Comparison of ENCODE assay signal across 19 cellular contexts in the genomic region with DNA sequence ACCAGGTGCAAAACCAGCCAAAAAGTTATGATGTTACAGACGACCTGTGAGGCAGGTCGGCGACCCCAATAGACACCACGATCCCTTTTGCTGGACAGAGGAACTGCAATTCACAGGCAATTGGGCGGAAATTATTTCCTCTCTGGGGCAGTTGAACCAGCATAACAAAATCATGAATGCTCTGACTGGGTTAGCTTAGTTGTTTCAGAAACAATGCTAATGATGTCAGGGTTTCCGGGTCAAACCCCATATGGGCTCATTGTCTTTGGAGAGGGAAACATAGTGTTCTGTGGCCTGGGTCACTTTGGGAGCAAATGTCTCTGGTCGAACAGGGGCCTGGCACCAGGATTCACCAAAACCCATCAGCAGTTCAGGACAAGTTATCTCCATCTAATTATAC.
DNase-seq lines count a peak whose midpoint lies in the region; ATAC-seq and TF ChIP-seq lines count a peak whose summit lies in the region.
"Had no signal": no experiment of that assay in that cellular context is flagged by ENCODE, and none has a peak within 500 bp of the region (broad histone marks: within the 10 kb centered on the region; RNA-seq: fewer than 3 reads in every experiment).

No MANE protein-coding gene starts in this region.

- H3K4me1 Mint-ChIP-seq in GM23338 (peaks cover 7% of the 10 kb centered on the region), nephron progenitor cell (peaks cover 47% of the 10 kb centered on the region)
- H3K4me1 Mint-ChIP-seq: CD4-positive, CD25-positive, alpha-beta regulatory T cell had no signal

- H4K20me1 ChIP-seq in GM23338 (replicated peaks; ENCODE audit: insufficient read depth), result no peaks in the 10 kb centered on the region
- H4K20me1 ChIP-seq: BLaER1 had no signal

- no peaks in the 10 kb centered on the region; the same call in 2 of the 3 replicates for H3K9me3 Mint-ChIP-seq in GM23338
- peaks cover 10% of the 10 kb centered on the region for H3K9me3 Mint-ChIP-seq in nephron progenitor cell
- H3K9me3 Mint-ChIP-seq: CD4-positive, CD25-positive, alpha-beta regulatory T cell; CD8-positive, alpha-beta T cell had no signal

- no peaks in the 10 kb centered on the region for H3K27me3 ChIP-seq in GM23338 (ENCODE audit: insufficient read depth)
- H3K27me3 ChIP-seq: BLaER1 had no signal

- H3K79me2 ChIP-seq in GM23338 (replicated peaks; ENCODE audit: insufficient read depth), result no peaks in the 10 kb centered on the region

- H3K27me3 Mint-ChIP-seq in GM23338 (ENCODE audit: insufficient read depth, low read depth, poor library complexity) (peaks cover 7% of the 10 kb centered on the region), nephron progenitor cell (ENCODE audit: low read depth, poor library complexity) (no peaks in the 10 kb centered on the region)
- H3K27me3 Mint-ChIP-seq: CD4-positive, CD25-positive, alpha-beta regulatory T cell had no signal

- H3K4me3 Mint-ChIP-seq in GM23338, result no peak overlapping the region
- H3K4me3 Mint-ChIP-seq in nephron progenitor cell, result no peak overlapping the region
- H3K4me3 Mint-ChIP-seq: CD4-positive, CD25-positive, alpha-beta regulatory T cell; CD8-positive, alpha-beta T cell had no signal

- H2AFZ ChIP-seq in GM23338, result peak overlapping the region; percentile 40

- TF ChIP-seq CTCF in GM23338 (conservative IDR thresholded peaks at IDR 0.05; ENCODE audit: low read depth in 2 of 2), result no peak
- TF ChIP-seq CTCF in nephron progenitor cell (IDR thresholded peaks at IDR 0.05), result no peak

- DNase-seq in GM23338 (ENCODE audit: low spot score) (no peak), dermis blood vessel endothelial cell (peak; percentile 67), nephron progenitor cell (no peak), retina (peak; percentile 63), RPMI8226 (no peak)
- DNase-seq in activated CD4-positive, CD25-positive, alpha-beta regulatory T cell (lab: John Stamatoyannopoulos, UW), result no peak
- DNase-seq: Caco-2; CD4-positive, CD25-positive, alpha-beta regulatory T cell; CD8-positive, alpha-beta T cell; DMS153; DMS79; EL; GDM1; H7; HCEC 1CT had no signal

- H3K4me3 ChIP-seq in GM23338, result no peak overlapping the region
- H3K4me3 ChIP-seq: BLaER1, GM12878 had no signal

- no peaks in the 10 kb centered on the region for H3K9me2 ChIP-seq in GM23338 (ENCODE audit: insufficient read depth)

- no peak overlapping the region for H3K4me2 ChIP-seq in GM23338
- H3K4me2 ChIP-seq: BLaER1 had no signal

- no peaks in the 10 kb centered on the region for H3F3A ChIP-seq in GM23338 (replicated peaks; ENCODE audit: low read depth)

- no peaks in the 10 kb centered on the region for H3K4me1 ChIP-seq in GM23338 (ENCODE audit: insufficient read depth)
- H3K4me1 ChIP-seq: BLaER1 had no signal

- H3K36me3 Mint-ChIP-seq in GM23338 (ENCODE audit: low read depth) (no peaks in the 10 kb centered on the region), nephron progenitor cell (ENCODE audit: low read depth) (no peaks in the 10 kb centered on the region)
- H3K36me3 Mint-ChIP-seq: CD4-positive, CD25-positive, alpha-beta regulatory T cell; CD8-positive, alpha-beta T cell had no signal

- H3K27ac ChIP-seq in GM23338 (ENCODE audit: low read depth), result no peak overlapping the region
- H3K27ac ChIP-seq: BLaER1, C4-2B had no signal

- no peak overlapping the region for H3K27ac Mint-ChIP-seq in GM23338
- H3K27ac Mint-ChIP-seq in nephron progenitor cell, result peak overlapping the region; percentile 55
- H3K27ac Mint-ChIP-seq: CD4-positive, CD25-positive, alpha-beta regulatory T cell; CD8-positive, alpha-beta T cell had no signal

- ATAC-seq in GM23338, result no peak
- no peak for ATAC-seq in HG03039 (IDR thresholded peaks at IDR 0.05; ENCODE audit: unreplicated experiment)
- ATAC-seq: CD8-positive, alpha-beta T cell had no signal

- H3K36me3 ChIP-seq in GM23338 (ENCODE audit: insufficient read depth), result no peaks in the 10 kb centered on the region
- H3K36me3 ChIP-seq: BLaER1 had no signal

TF ChIP-seq in GM23338, 12 proteins besides CTCF, POLR2A, EP300 and RAD21 (continues in another document):
- TF ChIP-seq STAT1 (IDR thresholded peaks at IDR 0.05; ENCODE audit: unreplicated experiment) (no peak), JUNB (IDR thresholded peaks at IDR 0.05; ENCODE audit: unreplicated experiment) (no peak), CREB1 (CRISPR knock-in tag; IDR thresholded peaks at IDR 0.05; ENCODE audit: low read depth) (no peak), ZNF462 (CRISPR knock-in tag; IDR thresholded peaks at IDR 0.05) (no peak), NANOG (IDR thresholded peaks at IDR 0.05; ENCODE audit: borderline replicate concordance) (no peak), POLR2AphosphoS5 (IDR thresholded peaks at IDR 0.05; ENCODE audit: low read depth) (no peak)
- TF ChIP-seq, protein P1, sequence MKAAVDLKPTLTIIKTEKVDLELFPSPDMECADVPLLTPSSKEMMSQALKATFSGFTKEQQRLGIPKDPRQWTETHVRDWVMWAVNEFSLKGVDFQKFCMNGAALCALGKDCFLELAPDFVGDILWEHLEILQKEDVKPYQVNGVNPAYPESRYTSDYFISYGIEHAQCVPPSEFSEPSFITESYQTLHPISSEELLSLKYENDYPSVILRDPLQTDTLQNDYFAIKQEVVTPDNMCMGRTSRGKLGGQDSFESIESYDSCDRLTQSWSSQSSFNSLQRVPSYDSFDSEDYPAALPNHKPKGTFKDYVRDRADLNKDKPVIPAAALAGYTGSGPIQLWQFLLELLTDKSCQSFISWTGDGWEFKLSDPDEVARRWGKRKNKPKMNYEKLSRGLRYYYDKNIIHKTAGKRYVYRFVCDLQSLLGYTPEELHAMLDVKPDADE (IDR thresholded peaks at IDR 0.05), result no peak

Comparison
In these comparisons a context has a peak if more than half of its experiments do, and no peak if none do; other contexts are left out.
1. DNase-seq: peak in dermis blood vessel endothelial cell (single experiment) and retina (single experiment); none in GM23338 (single experiment), nephron progenitor cell (single experiment), RPMI8226 (single experiment) and activated CD4-positive, CD25-positive, alpha-beta regulatory T cell (0 of 4).